In genomic region chr17:40909351-40909750, GRCh38 we compare ENCODE assay signal across 8 cellular contexts. TPM values are rescaled to one million over a fixed set of nuclear protein-coding genes. Genes with fewer than 3 reads are reported as not detected.
DNase-seq lines count a peak whose midpoint lies in the region; ATAC-seq and TF ChIP-seq lines count a peak whose summit lies in the region.

No MANE protein-coding gene starts in this region.

- peaks cover 7 to 11% (median 7%) of the 10 kb centered on the region in 4 donors for H3K4me1 ChIP-seq in upper lobe of left lung

- WGBS in upper lobe of left lung, 2 donors = 2 to 7% methylated on average over 5 of the region's 5 CpGs

- no peaks in the 10 kb centered on the region for H3K4me1 Mint-ChIP-seq in glutamatergic neuron (ENCODE audit: low read depth, unreplicated experiment)

- no peaks in the 10 kb centered on the region for H3K27me3 Mint-ChIP-seq in glutamatergic neuron (ENCODE audit: unreplicated experiment)

- no peaks in the 10 kb centered on the region for H3K36me3 ChIP-seq in upper lobe of left lung

- TF ChIP-seq EP300 in upper lobe of left lung (IDR thresholded peaks at IDR 0.05) = no peak

- no peaks in the 10 kb centered on the region for H3K9me3 Mint-ChIP-seq in activated naive CD4-positive, alpha-beta T cell treated with anti-CD3 and anti-CD28 coated beads, Interleukin-2, amount 50 U/mL, for 72 hours
- no peaks in the 10 kb centered on the region for H3K9me3 Mint-ChIP-seq in glutamatergic neuron (ENCODE audit: unreplicated experiment)

- peak; percentile 69 for TF ChIP-seq CTCF in glutamatergic neuron (IDR thresholded peaks at IDR 0.05; ENCODE audit: partially characterized antibody, unreplicated experiment)
- peak; percentile 56 to 82 (median 68) for TF ChIP-seq CTCF in upper lobe of left lung (IDR thresholded peaks at IDR 0.05)

- H3K27ac Mint-ChIP-seq in activated naive CD4-positive, alpha-beta T cell treated with anti-CD3 and anti-CD28 coated beads, Interleukin-2, amount 50 U/mL, for 72 hours = no peak overlapping the region
- no peak overlapping the region for H3K27ac Mint-ChIP-seq in glutamatergic neuron (ENCODE audit: unreplicated experiment)

- no peak overlapping the region for H3K4me3 ChIP-seq in upper lobe of left lung

- no peak overlapping the region for H3K27ac ChIP-seq in upper lobe of left lung

- H3K9me3 ChIP-seq in upper lobe of left lung = no peaks in the 10 kb centered on the region

- no peak for TF ChIP-seq POLR2A in upper lobe of left lung (IDR thresholded peaks at IDR 0.05)

- DNase-seq in EH (ENCODE audit: low read depth) (peak; percentile 98), NCI-H1048 (lab: John Stamatoyannopoulos, UW) (peak; percentile 70), glutamatergic neuron (peak; percentile 71), pons (ENCODE audit: low spot score) (peak; percentile 81), upper lobe of left lung (peak in 1 of 2 donors; percentile 82)
- DNase-seq in activated naive CD4-positive, alpha-beta T cell treated with anti-CD3 and anti-CD28 coated beads, Interleukin-2, amount 50 U/mL, for 72 hours (ENCODE audit: low spot score in 2 of 2) = peak; percentile 51 to 66

- no peaks in the 10 kb centered on the region for H3K36me3 Mint-ChIP-seq in activated naive CD4-positive, alpha-beta T cell treated with anti-CD3 and anti-CD28 coated beads, Interleukin-2, amount 50 U/mL, for 72 hours
- H3K36me3 Mint-ChIP-seq in glutamatergic neuron (ENCODE audit: unreplicated experiment) = no peaks in the 10 kb centered on the region

- ATAC-seq in SK-N-SH treated with all-trans-retinoic acid at 6 μM for 48 hours (peak; percentile 97), upper lobe of left lung (ENCODE audit: low FRiP score in 2 of 2) (peak; percentile 93 to 98), GM18867 (IDR thresholded peaks at IDR 0.05; ENCODE audit: unreplicated experiment) (no peak)
- peak; percentile 88 to 99 for ATAC-seq in activated naive CD4-positive, alpha-beta T cell treated with anti-CD3 and anti-CD28 coated beads, Interleukin-2, amount 50 U/mL, for 72 hours

- H3K4me3 Mint-ChIP-seq in glutamatergic neuron (ENCODE audit: unreplicated experiment) = no peak overlapping the region

- H3K27me3 ChIP-seq in upper lobe of left lung = no peaks in the 10 kb centered on the region

TF ChIP-seq in SK-N-SH treated with all-trans-retinoic acid at 6 μM for 48 hours, 23 proteins besides CTCF, POLR2A, EP300 and RAD21:
- 0 out of 2 replicates have a peak, but pooled peaks have one; percentile 28 for TF ChIP-seq ISL1 (CRISPR knock-in tag; IDR thresholded peaks at IDR 0.05)
- TF ChIP-seq BACH2 (CRISPR knock-in tag; IDR thresholded peaks at IDR 0.05; ENCODE audit: borderline replicate concordance) = no peak

RNA-seq across cellular contexts. Expression of gene KRT20, which starts 24.3 kb away (rescaled TPM):
- not detected for total RNA-seq in activated naive CD4-positive, alpha-beta T cell treated with anti-CD3 and anti-CD28 coated beads, Interleukin-2, amount 50 U/mL, for 72 hours
- total RNA-seq in glutamatergic neuron (ENCODE audit: unreplicated experiment) (not detected), upper lobe of left lung (under 1 TPM in 2 of 6 donors, not detected in 4; 0.31 to 0.37 TPM)

RNA-seq across cellular contexts. Expression of gene KRT23, which starts 28.1 kb away (rescaled TPM):
- total RNA-seq in activated naive CD4-positive, alpha-beta T cell treated with anti-CD3 and anti-CD28 coated beads, Interleukin-2, amount 50 U/mL, for 72 hours = not detected
- total RNA-seq in glutamatergic neuron (ENCODE audit: unreplicated experiment) (not detected), upper lobe of left lung (10 to 100 TPM in 1 of 6 donors, 1 to 10 TPM in 4, under 1 TPM in 1; 0.49 to 10.7 (median 3.1) TPM)

RNA-seq across cellular contexts. Expression of gene KRT12, which starts 42.3 kb away (rescaled TPM):
- total RNA-seq in activated naive CD4-positive, alpha-beta T cell treated with anti-CD3 and anti-CD28 coated beads, Interleukin-2, amount 50 U/mL, for 72 hours = not detected
- total RNA-seq in glutamatergic neuron (ENCODE audit: unreplicated experiment) (not detected), upper lobe of left lung (not detected)

RNA-seq across cellular contexts. Expression of gene KRT39, which starts 57.4 kb away (rescaled TPM):
- total RNA-seq in activated naive CD4-positive, alpha-beta T cell treated with anti-CD3 and anti-CD28 coated beads, Interleukin-2, amount 50 U/mL, for 72 hours = not detected
- total RNA-seq in glutamatergic neuron (ENCODE audit: unreplicated experiment) = not detected
- total RNA-seq in upper lobe of left lung = not detected
